11 cellular contexts compared by ENCODE assay signal in the genomic region with DNA sequence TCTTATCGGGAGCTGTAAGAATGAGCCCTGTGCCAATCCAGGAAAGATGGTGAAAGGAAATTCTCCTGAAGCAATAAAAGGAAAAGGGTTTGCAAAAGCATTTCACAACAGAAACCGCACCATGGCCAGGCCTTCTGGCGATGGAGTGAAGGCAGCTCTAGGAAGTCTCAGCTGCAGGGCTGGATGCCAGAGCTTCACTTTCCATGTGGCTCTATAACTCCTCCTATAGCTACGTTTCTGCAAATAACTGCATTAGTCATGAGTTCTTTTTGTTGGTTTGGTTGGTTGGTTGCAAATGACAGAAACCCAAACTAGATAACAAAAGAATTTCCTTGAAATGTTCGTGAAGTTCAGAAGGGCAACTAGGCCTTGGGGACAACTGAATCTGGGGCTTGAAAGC.
DNase-seq lines count a peak whose midpoint lies in the region; ATAC-seq and TF ChIP-seq lines count a peak whose summit lies in the region.
"Had no signal": no experiment of that assay in that cellular context is flagged by ENCODE, and none has a peak within 500 bp of the region (broad histone marks: within the 10 kb centered on the region; RNA-seq: fewer than 3 reads in every experiment).

No MANE protein-coding gene starts in this region.

- H3K27ac Mint-ChIP-seq in progenitor cell of endocrine pancreas, result no peak overlapping the region
- H3K27ac Mint-ChIP-seq: activated B cell treated with CpG ODN at 0.5 μM for 24 hours had no signal

- no peak for TF ChIP-seq CTCF in spleen (IDR thresholded peaks at IDR 0.05 in 8 of 11, conservative IDR thresholded peaks at IDR 0.05 in 3 of 11)
- TF ChIP-seq CTCF in progenitor cell of endocrine pancreas (IDR thresholded peaks at IDR 0.05; ENCODE audit: unreplicated experiment), result no peak

- WGBS in spleen, 5 donors, result 37 to 69% (median 56%) methylated on average over 5 of the region's 5 CpGs

- DNase-seq in EH (ENCODE audit: low read depth) (peak; percentile 66), MV-4-11 (lab: John Stamatoyannopoulos, UW) (peak; percentile 95), astrocyte of the hippocampus (ENCODE audit: low read depth, low spot score) (peak; percentile 63), spleen (no peak), progenitor cell of endocrine pancreas (ENCODE audit: low spot score, unreplicated experiment) (no peak)
- DNase-seq: activated B cell treated with CpG ODN at 0.5 μM for 24 hours; stimulated activated CD4-positive, alpha-beta T cell treated with anti-CD3 and anti-CD28 coated beads, Interleukin-12 subunit alpha, Interleukin-12 subunit beta, amount 100 ng/mL, for 4 hours; stimulated activated naive CD8-positive, alpha-beta T cell treated with anti-CD3 and anti-CD28 coated beads, Interleukin-15, Interleukin-2, amounts not matched to agents 100 U/mL and 50 U/mL, for 24 hours had no signal

- no peak overlapping the region for H3K4me3 ChIP-seq in muscle layer of duodenum (ENCODE audit: low read depth in 1 of 2, low read length in 2 of 2)
- H3K4me3 ChIP-seq in spleen, result no peak overlapping the region

- H3K27me3 Mint-ChIP-seq in progenitor cell of endocrine pancreas, result no peaks in the 10 kb centered on the region

- H3K36me3 Mint-ChIP-seq in progenitor cell of endocrine pancreas (ENCODE audit: insufficient read depth), result no peaks in the 10 kb centered on the region

- H3K9me3 ChIP-seq in muscle layer of duodenum (ENCODE audit: control insufficient read depth in 1 of 2, low read length in 2 of 2) (no peaks in the 10 kb centered on the region), spleen (no peaks in the 10 kb centered on the region)

- no peak for TF ChIP-seq POLR2A in spleen (IDR thresholded peaks at IDR 0.05)

- peak overlapping the region; percentile 14 for H3K27ac ChIP-seq in muscle layer of duodenum (ENCODE audit: low read length)
- no peak overlapping the region for H3K27ac ChIP-seq in spleen

- intact Hi-C loops in spleen (cut with DNase I; ENCODE audit: low total_unique reads), result loop anchor here (5.0 to 10.0 kb wide), 3 partner anchors 83 to 436 kb away; a partner anchor contains a TSS

- H3K9me3 Mint-ChIP-seq in progenitor cell of endocrine pancreas (ENCODE audit: low read depth), result no peaks in the 10 kb centered on the region
- H3K9me3 Mint-ChIP-seq: activated B cell treated with CpG ODN at 0.5 μM for 24 hours had no signal

- no peak overlapping the region for H3K4me3 Mint-ChIP-seq in progenitor cell of endocrine pancreas (ENCODE audit: low read depth)
- H3K4me3 Mint-ChIP-seq: activated B cell treated with CpG ODN at 0.5 μM for 24 hours had no signal

- H3K4me1 ChIP-seq in muscle layer of duodenum (ENCODE audit: control insufficient read depth in 1 of 2, insufficient read depth in 2 of 2, low read length in 2 of 2), result peaks cover 0 to 5% of the 10 kb centered on the region in 2 donors
- H3K4me1 ChIP-seq in spleen, result peaks cover 0 to 24% (median 6%) of the 10 kb centered on the region in 6 donors

- H3K4me1 Mint-ChIP-seq in progenitor cell of endocrine pancreas (ENCODE audit: low read depth), result peaks cover 19% of the 10 kb centered on the region

- H3K27me3 ChIP-seq in muscle layer of duodenum (ENCODE audit: low read depth, low read length) (no peaks in the 10 kb centered on the region), spleen (replicated peaks in 1 of 7) (no peaks in the 10 kb centered on the region)

- ATAC-seq in HG03025 (IDR thresholded peaks at IDR 0.05; ENCODE audit: low FRiP score, unreplicated experiment), result no peak
- no peak for ATAC-seq in GM18519 (IDR thresholded peaks at IDR 0.05; ENCODE audit: low FRiP score, unreplicated experiment)

- H3K36me3 ChIP-seq in muscle layer of duodenum (ENCODE audit: control insufficient read depth in 1 of 2, insufficient read depth in 2 of 2, low read length in 2 of 2), result no peaks in the 10 kb centered on the region
- H3K36me3 ChIP-seq in spleen, result no peaks in the 10 kb centered on the region

Comparison
In these comparisons a context has a peak if more than half of its experiments do, and no peak if none do; other contexts are left out.
1. DNase-seq: peak in EH (single experiment), MV-4-11 (single experiment) and astrocyte of the hippocampus (single experiment); none in spleen (single experiment) and progenitor cell of endocrine pancreas (single experiment).